Comparison of ENCODE assay signal across 16 cellular contexts in the genomic region with DNA sequence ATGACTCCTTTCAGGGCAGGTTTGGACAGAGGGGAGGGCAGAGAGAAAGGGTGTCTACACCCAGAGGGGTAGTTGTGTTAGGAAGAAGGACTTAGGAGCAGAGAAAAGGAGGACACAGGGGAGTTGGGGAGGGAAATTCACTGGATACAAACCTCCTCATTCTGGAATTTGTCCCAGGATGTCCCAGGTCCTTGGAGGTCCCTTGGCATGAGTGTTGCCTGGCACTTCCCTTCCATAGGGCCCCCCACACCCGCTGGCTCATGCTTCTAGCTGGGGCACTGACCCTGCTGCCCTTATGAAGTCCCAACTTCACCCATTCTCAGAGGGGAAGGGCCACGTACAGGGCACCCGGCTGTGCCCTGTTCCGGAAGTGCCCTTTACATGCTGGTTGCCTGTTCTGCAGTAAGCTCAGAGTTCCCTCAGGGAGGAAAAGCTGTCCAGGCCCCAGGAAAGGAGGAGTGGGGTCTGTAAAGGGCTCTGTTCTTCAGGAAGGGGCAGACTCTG.
A peak's percentile ranks its signal among the peaks of the same experiment; 100 is the strongest.
DNase-seq lines count a peak whose midpoint lies in the region; ATAC-seq and TF ChIP-seq lines count a peak whose summit lies in the region.
"Had no signal": no experiment of that assay in that cellular context is flagged by ENCODE, and none has a peak within 500 bp of the region (broad histone marks: within the 10 kb centered on the region; RNA-seq: fewer than 3 reads in every experiment).

No MANE protein-coding gene starts in this region.

- no peak overlapping the region for H3K4me3 Mint-ChIP-seq in glutamatergic neuron (ENCODE audit: unreplicated experiment)
- H3K4me3 Mint-ChIP-seq: activated CD4-positive, alpha-beta memory T cell treated with anti-CD3 and anti-CD28 coated beads, Interleukin-2, amount 10 ng/mL, durations not matched to agents 7 days and 5 days had no signal

- peaks cover 9% of the 10 kb centered on the region for H3K9me3 Mint-ChIP-seq in glutamatergic neuron (ENCODE audit: unreplicated experiment)
- H3K9me3 Mint-ChIP-seq: activated CD4-positive, alpha-beta memory T cell treated with anti-CD3 and anti-CD28 coated beads, Interleukin-2, amount 10 ng/mL, durations not matched to agents 7 days and 5 days; activated naive CD4-positive, alpha-beta T cell treated with anti-CD3 and anti-CD28 coated beads, Interleukin-2, amount 50 U/mL, for 72 hours had no signal

- H3K36me3 ChIP-seq in PC-9 (ENCODE audit: low read depth) (no peaks in the 10 kb centered on the region), parathyroid adenoma (ENCODE audit: control insufficient read depth, insufficient read depth, low read length) (no peaks in the 10 kb centered on the region)
- H3K36me3 ChIP-seq: neutrophil had no signal

- H3K27me3 ChIP-seq in PC-9 (ENCODE audit: insufficient read depth, low read depth) = peaks cover 10% of the 10 kb centered on the region; the same call in 1 of the 2 replicates
- no peaks in the 10 kb centered on the region for H3K27me3 ChIP-seq in parathyroid adenoma (ENCODE audit: control insufficient read depth, insufficient read depth, low read length)

- H3F3A ChIP-seq in PC-9 (ENCODE audit: insufficient read depth, low read depth) = peaks cover 11% of the 10 kb centered on the region; the same call in 1 of the 2 replicates

- POLR2A ChIA-PET in PC-9 (lab: Charles Lee; ENCODE audit: unreplicated experiment) = no interaction called here

- H3K27ac ChIP-seq in C4-2B (no peak overlapping the region), PC-9 (no peak overlapping the region), parathyroid adenoma (peak overlapping the region; percentile 62)
- H3K27ac ChIP-seq: neutrophil, suprapubic skin had no signal

- H3K79me2 ChIP-seq in PC-9 (ENCODE audit: low read depth) = no peaks in the 10 kb centered on the region
- no peaks in the 10 kb centered on the region for H3K79me2 ChIP-seq in parathyroid adenoma

- CTCF ChIA-PET in PC-9 (lab: Charles Lee) = interaction anchor here (0.6 kb wide), 1 partner anchor 211 kb away, joined by 3 read pairs; no protein-coding TSS in a partner anchor

- intact Hi-C loops in PC-9 (cut with micrococcal nuclease; ENCODE audit: unreplicated experiment) = loop anchor here (5.0 kb wide), 2 partner anchors 443 to 638 kb away; no protein-coding TSS in a partner anchor

- peaks cover 35% of the 10 kb centered on the region for H3K4me1 ChIP-seq in PC-9 (replicated peaks; ENCODE audit: insufficient read depth)
- H3K4me1 ChIP-seq in parathyroid adenoma = peaks cover 25% of the 10 kb centered on the region

- no peaks in the 10 kb centered on the region for H3K9me3 ChIP-seq in PC-9 (ENCODE audit: insufficient read depth, low read depth)
- H3K9me3 ChIP-seq in parathyroid adenoma (ENCODE audit: control insufficient read depth, low read length) = no peaks in the 10 kb centered on the region
- H3K9me3 ChIP-seq: neutrophil, suprapubic skin had no signal

- DNase-seq in PC-9 = no peak
- DNase-seq in glutamatergic neuron = no peak
- no peak for DNase-seq in activated CD4-positive, alpha-beta T cell treated with anti-CD3 and anti-CD28 coated beads, Interleukin-2, amount 50 U/mL, for 4 hours
- no peak for DNase-seq in left lobe of liver (ENCODE audit: low spot score)
- DNase-seq: GOT3, hippocampal formation, NCI-H526 treated with DMSO at 0.1 percent for 48 hours had no signal

- no peaks in the 10 kb centered on the region for H3K36me3 Mint-ChIP-seq in glutamatergic neuron (ENCODE audit: unreplicated experiment)
- H3K36me3 Mint-ChIP-seq: activated naive CD4-positive, alpha-beta T cell treated with anti-CD3 and anti-CD28 coated beads, Interleukin-2, amount 50 U/mL, for 72 hours had no signal

- H2AFZ ChIP-seq in PC-9 = no peak overlapping the region
- peak overlapping the region; percentile 79 for H2AFZ ChIP-seq in parathyroid adenoma

- peaks cover 3% of the 10 kb centered on the region for H3K27me3 Mint-ChIP-seq in glutamatergic neuron (ENCODE audit: unreplicated experiment)

- no peak for ATAC-seq in GM21576 (IDR thresholded peaks at IDR 0.05; ENCODE audit: unreplicated experiment)
- no peak for ATAC-seq in HG03565 (IDR thresholded peaks at IDR 0.05; ENCODE audit: unreplicated experiment)
- no peak for ATAC-seq in left lobe of liver
- ATAC-seq: activated naive CD4-positive, alpha-beta T cell treated with anti-CD3 and anti-CD28 coated beads, Interleukin-2, amount 50 U/mL, for 72 hours had no signal

- peak; percentile 28 for TF ChIP-seq CTCF in C4-2B (conservative IDR thresholded peaks at IDR 0.05)
- peak; percentile 3; the same call in 1 of the 2 replicates for TF ChIP-seq CTCF in PC-9 (conservative IDR thresholded peaks at IDR 0.05)
- no peak for TF ChIP-seq CTCF in glutamatergic neuron (IDR thresholded peaks at IDR 0.05; ENCODE audit: partially characterized antibody, unreplicated experiment)
- no peak for TF ChIP-seq CTCF in parathyroid adenoma (IDR thresholded peaks at IDR 0.05)

- H3K4me1 Mint-ChIP-seq in glutamatergic neuron (ENCODE audit: low read depth, unreplicated experiment) = peaks cover 24% of the 10 kb centered on the region

- H3K27ac Mint-ChIP-seq in glutamatergic neuron (ENCODE audit: unreplicated experiment) = peak overlapping the region; percentile 98
- H3K27ac Mint-ChIP-seq: activated CD4-positive, alpha-beta memory T cell treated with anti-CD3 and anti-CD28 coated beads, Interleukin-2, amount 10 ng/mL, durations not matched to agents 7 days and 5 days; activated naive CD4-positive, alpha-beta T cell treated with anti-CD3 and anti-CD28 coated beads, Interleukin-2, amount 50 U/mL, for 72 hours had no signal

- H3K4me3 ChIP-seq in PC-9 (no peak overlapping the region), parathyroid adenoma (ENCODE audit: low read depth, low read length) (no peak overlapping the region)
- H3K4me3 ChIP-seq: coronary artery, suprapubic skin had no signal

- no TSS peak for BruUV-seq in PC-9 (replicated peaks; lab: Mats Ljungman, UMichigan)

- no peak overlapping the region for H3K9ac ChIP-seq in parathyroid adenoma

- H3K4me2 ChIP-seq in PC-9 = peak overlapping the region; percentile 44
- no peak overlapping the region for H3K4me2 ChIP-seq in parathyroid adenoma (ENCODE audit: low read length)

- H3K9me2 ChIP-seq in PC-9 (ENCODE audit: insufficient read depth) = no peaks in the 10 kb centered on the region

- H4K20me1 ChIP-seq in PC-9 (ENCODE audit: insufficient read depth) = no peaks in the 10 kb centered on the region; the same call in 1 of the 2 replicates

Comparison
In these comparisons a context has a peak if more than half of its experiments do, and no peak if none do; other contexts are left out.
1. CTCF ChIP-seq: peak in C4-2B (single experiment) and PC-9 (single experiment); none in glutamatergic neuron (single experiment) and parathyroid adenoma (single experiment).